Comparison of ENCODE assay signal across 22 cellular contexts in the genomic region with DNA sequence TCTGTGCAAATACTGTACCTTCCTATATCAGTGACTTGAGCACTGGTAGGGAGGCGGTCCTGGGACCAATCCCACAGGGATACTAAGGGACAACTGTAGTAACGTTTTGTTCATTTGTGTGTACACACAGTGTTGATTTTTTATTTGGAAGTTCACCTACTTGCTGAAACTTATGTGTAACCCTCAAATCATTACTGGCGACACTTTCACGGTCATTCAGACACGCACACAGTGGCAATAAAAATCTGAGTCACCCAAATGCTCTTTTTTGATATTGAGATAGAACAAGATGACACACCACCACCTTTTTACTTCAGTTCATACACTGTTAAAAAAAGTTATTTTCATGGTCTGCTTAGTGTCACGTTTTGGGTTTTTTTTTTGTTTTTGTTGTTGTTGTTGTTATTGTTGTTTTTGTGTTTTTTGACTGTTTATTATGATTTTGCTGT.
DNase-seq lines count a peak whose midpoint lies in the region; FAIRE-seq and TF ChIP-seq lines count a peak whose summit lies in the region.
"Had no signal": no experiment of that assay in that cellular context is flagged by ENCODE, and none has a peak within 500 bp of the region (broad histone marks: within the 10 kb centered on the region; RNA-seq: fewer than 3 reads in every experiment).

No MANE protein-coding gene starts in this region.

- peak; percentile 3 for DNase-seq in AG08395 (ENCODE audit: low spot score)
- DNase-seq in GM23248, result peak; percentile 45
- DNase-seq in SJSA1 (ENCODE audit: low read depth in 1 of 2, low spot score in 2 of 2), result no peak
- no peak for DNase-seq in HCEC 1CT
- no peak for DNase-seq in coronary artery (ENCODE audit: low spot score)
- no peak for DNase-seq in NCI-H2029 (lab: John Stamatoyannopoulos, UW)
- no peak for DNase-seq in NCI-H774 (lab: John Stamatoyannopoulos, UW)
- DNase-seq: activated T-cell treated with anti-CD3 and anti-CD28 coated beads, Interleukin-2, amount 50 U/mL, for 24 hours; BE2C; erythroblast; head of caudate nucleus; lower lobe of right lung; MG63; naive B cell; NCI-H2029 treated with DMSO at 0.1 percent for 48 hours; NCI-H510A; T1000 had no signal

- H3K4me3 ChIP-seq in GM23248 (no peak overlapping the region), SJSA1 (no peak overlapping the region), coronary artery (no peak overlapping the region)
- H3K4me3 ChIP-seq: lower lobe of right lung, MG63, SK-N-MC, smooth muscle cell, thoracic aorta had no signal

- WGBS in GM23248 (ENCODE audit: low coverage in 1 of 2, low lambda C conversion rate in 2 of 2, missing lambda C conversion rate in 2 of 2), 2 experiments, result 66 to 75% methylated on average over 6 of the region's 6 CpGs

- H3K4me1 ChIP-seq in GM23248 (ENCODE audit: insufficient read depth) (0 out of 2 replicates have a peak, but pooled peaks cover 6% of the 10 kb centered on the region), SJSA1 (replicated peaks) (peaks cover 14% of the 10 kb centered on the region)
- H3K4me1 ChIP-seq: BE2C had no signal

- in situ Hi-C loops in GM23248 (cut with MboI), result no loop called here

- H4K20me1 ChIP-seq in GM23248 (ENCODE audit: insufficient read depth), result 0 out of 2 replicates have a peak, but pooled peaks cover 11% of the 10 kb centered on the region

- no peak overlapping the region for H3K4me2 ChIP-seq in GM23248 (ENCODE audit: unreplicated experiment)
- H3K4me2 ChIP-seq: smooth muscle cell had no signal

- H3K36me3 ChIP-seq in GM23248 (ENCODE audit: low read depth) (no peaks in the 10 kb centered on the region), SJSA1 (no peaks in the 10 kb centered on the region)
- H3K36me3 ChIP-seq: BE2C, lower lobe of right lung, thoracic aorta had no signal

- H3K27ac ChIP-seq in GM23248, result no peak overlapping the region
- H3K27ac ChIP-seq in SJSA1, result peak overlapping the region; percentile 15; the same call in 1 of the 2 replicates
- H3K27ac ChIP-seq in coronary artery, result no peak overlapping the region
- H3K27ac ChIP-seq: lower lobe of right lung, SK-N-MC, thoracic aorta had no signal

- H2AFZ ChIP-seq in GM23248, result no peak overlapping the region

- H3K79me2 ChIP-seq in GM23248 (ENCODE audit: insufficient read depth), result peaks cover 100% of the 10 kb centered on the region

- no peak for TF ChIP-seq CTCF in coronary artery (IDR thresholded peaks at IDR 0.05)

- H3K9me2 ChIP-seq in GM23248 (ENCODE audit: insufficient read depth), result no peaks in the 10 kb centered on the region

- H3F3A ChIP-seq in GM23248 (ENCODE audit: insufficient read depth), result no peaks in the 10 kb centered on the region; the same call in 1 of the 2 replicates

- H3K9me3 ChIP-seq in GM23248 (ENCODE audit: low read depth) (no peaks in the 10 kb centered on the region), SJSA1 (replicated peaks) (no peaks in the 10 kb centered on the region)
- H3K9me3 ChIP-seq: BE2C, lower lobe of right lung, thoracic aorta had no signal

- peak; percentile 41 for FAIRE-seq in islet of Langerhans (lab: Jason Lieb, UNC)
- FAIRE-seq: bronchial epithelial cell had no signal

- no peak overlapping the region for H3K9ac ChIP-seq in GM23248

- H3K27me3 ChIP-seq in GM23248 (replicated peaks; ENCODE audit: insufficient read depth) (no peaks in the 10 kb centered on the region), SJSA1 (replicated peaks) (no peaks in the 10 kb centered on the region)
- H3K27me3 ChIP-seq: BE2C, MG63 had no signal

Comparison
In these comparisons a context has a peak if more than half of its experiments do, and no peak if none do; other contexts are left out.
1. DNase-seq: peak in AG08395 (single experiment) and GM23248 (single experiment); none in SJSA1 (0 of 2), HCEC 1CT (single experiment), coronary artery (single experiment), NCI-H2029 (single experiment) and NCI-H774 (single experiment).